Comparison of ENCODE assay signal across 12 cellular contexts in genomic region chr5:170429014-170429413, GRCh38. TPM values are rescaled to one million over a fixed set of nuclear protein-coding genes. Genes with fewer than 3 reads are reported as not detected.
DNase-seq lines count a peak whose midpoint lies in the region; TF ChIP-seq lines count a peak whose summit lies in the region.
"Had no signal": no experiment of that assay in that cellular context is flagged by ENCODE, and none has a peak within 500 bp of the region (broad histone marks: within the 10 kb centered on the region; RNA-seq: fewer than 3 reads in every experiment).

No MANE protein-coding gene starts in this region.

- no peaks in the 10 kb centered on the region for H3K27me3 ChIP-seq in testis

- H3K9me3 ChIP-seq in testis = no peaks in the 10 kb centered on the region

- H3K36me3 ChIP-seq in testis (ENCODE audit: low read depth, missing control alignments) = no peaks in the 10 kb centered on the region

- 73 to 86% methylated on average over 7 of the region's 7 CpGs for WGBS in testis, 2 donors

- TF ChIP-seq CTCF in epithelial cell of esophagus (IDR thresholded peaks at IDR 0.05; ENCODE audit: insufficient read depth, low read depth, low read length, missing control alignments) (peak; percentile 27), testis (IDR thresholded peaks at IDR 0.05) (peak; percentile 11 to 19 (median 13)), GM10248 (IDR thresholded peaks at IDR 0.05; ENCODE audit: control extremely low read depth, extremely low read depth, low read depth, missing control alignments) (no peak)

- CTCF ChIA-PET in GM10248 (lab: Yijun Ruan, JAX) = interaction anchor here (1.8 to 12.4 kb wide), 2 partner anchors 18 to 203 kb away, joined by 7 to 191 read pairs; no protein-coding TSS in a partner anchor

- no peak for TF ChIP-seq POLR2A in testis (IDR thresholded peaks at IDR 0.05)

- no peak overlapping the region for H3K27ac ChIP-seq in testis
- H3K27ac ChIP-seq: psoas muscle had no signal

- H3K4me1 ChIP-seq in testis = peaks cover 18% of the 10 kb centered on the region
- H3K4me1 ChIP-seq: psoas muscle had no signal

- H3K4me3 ChIP-seq in epithelial cell of esophagus (ENCODE audit: low read length) (no peak overlapping the region), testis (no peak overlapping the region)
- H3K4me3 ChIP-seq: psoas muscle had no signal

- POLR2A ChIA-PET in GM10248 (lab: Yijun Ruan, JAX) = no interaction called here

- intact Hi-C loops in testis (cut with DNase I; ENCODE audit: low total_unique reads) = no loop called here

- DNase-seq in SKM-1 treated with dmso at 0.1 percent for 144 hours (lab: John Stamatoyannopoulos, UW; ENCODE audit: unreplicated experiment) (peak; percentile 13), SKM-1 (lab: John Stamatoyannopoulos, UW; ENCODE audit: unreplicated experiment) (no peak), NCI-H526 (lab: John Stamatoyannopoulos, UW) (peak; percentile 18 to 42), epithelial cell of esophagus (ENCODE audit: low read depth) (peak; percentile 10), testis (no peak), GM10248 (ENCODE audit: extremely low spot score) (no peak), NCI-H2029 (lab: John Stamatoyannopoulos, UW) (no peak)
- DNase-seq in activated CD8-positive, alpha-beta memory T cell treated with anti-CD3 and anti-CD28 coated beads, Interleukin-2, amount 50 U/mL, for 48 hours = no peak
- DNase-seq: activated gamma-delta T cell; CD8-positive, alpha-beta memory T cell; effector memory CD4-positive, alpha-beta T cell; psoas muscle had no signal

RNA-seq across cellular contexts. Expression of gene KCNMB1, which starts 39.8 kb away (rescaled TPM):
- total RNA-seq in testis = 1 to 10 TPM; 2.5 to 3.1 TPM
- polyA plus RNA-seq in testis (ENCODE audit: insufficient read depth, low read depth, low replicate concordance) = 4.6 TPM
- total RNA-seq: CD8-positive, alpha-beta memory T cell had no signal
- polyA plus RNA-seq: CD8-positive, alpha-beta memory T cell had no signal

Comparison
In these comparisons a context has a peak if more than half of its experiments do, and no peak if none do; other contexts are left out.
1. DNase-seq: peak in SKM-1 treated with dmso at 0.1 percent for 144 hours (single experiment), NCI-H526 (2 of 2) and epithelial cell of esophagus (single experiment); none in SKM-1 (single experiment), testis (single experiment), GM10248 (single experiment), activated CD8-positive, alpha-beta memory T cell treated with anti-CD3 and anti-CD28 coated beads, Interleukin-2, amount 50 U/mL, for 48 hours (single experiment) and NCI-H2029 (single experiment).